13 cellular contexts compared by ENCODE assay signal in the genomic region with DNA sequence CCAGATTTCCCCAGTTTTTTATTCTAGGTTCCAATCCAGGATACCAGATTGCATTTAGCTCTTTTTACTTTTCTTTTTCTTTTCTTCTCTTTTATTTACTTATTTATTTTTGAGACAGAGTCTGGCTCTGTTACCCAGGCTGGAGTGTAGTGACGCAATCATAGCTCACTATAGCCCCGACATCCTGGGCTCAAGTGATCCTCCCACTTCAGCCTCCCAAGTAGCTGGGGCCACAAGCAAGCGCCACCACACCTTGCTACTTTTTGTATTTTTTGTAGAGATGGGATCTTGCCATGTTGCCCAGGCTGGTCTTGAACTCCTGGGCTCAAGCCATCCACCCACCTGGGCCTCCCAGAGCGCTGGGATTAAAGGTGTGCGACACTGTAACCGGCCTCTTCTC.
"Had no signal": no experiment of that assay in that cellular context is flagged by ENCODE, and none has a peak within 500 bp of the region (broad histone marks: within the 10 kb centered on the region; RNA-seq: fewer than 3 reads in every experiment).

No MANE protein-coding gene starts in this region.

- H3K4me3 ChIP-seq: dorsolateral prefrontal cortex, left lung, SK-N-MC had no signal

- H3K27ac Mint-ChIP-seq: activated naive CD8-positive, alpha-beta T cell treated with anti-CD3 and anti-CD28 coated beads, Interleukin-2, amount 10 ng/mL, durations not matched to agents 7 days and 5 days; endodermal cell; natural killer cell treated with Interleukin-12 subunit alpha and Interleukin-12 subunit beta and Interleukin-15 and Interleukin-18, amount 100 ng/mL, for 72 hours; stimulated activated memory B cell treated with anti-CD40 and anti-IgM and Interleukin-4, amounts not matched to agents 10 μg/mL and 1 μg/mL and 100 μg/mL, for 72 hours had no signal

- H3K9me3 Mint-ChIP-seq: activated naive CD8-positive, alpha-beta T cell treated with anti-CD3 and anti-CD28 coated beads, Interleukin-2, amount 10 ng/mL, durations not matched to agents 7 days and 5 days; natural killer cell treated with Interleukin-12 subunit alpha and Interleukin-12 subunit beta and Interleukin-15 and Interleukin-18, amount 100 ng/mL, for 72 hours; stimulated activated memory B cell treated with anti-CD40 and anti-IgM and Interleukin-4, amounts not matched to agents 10 μg/mL and 1 μg/mL and 100 μg/mL, for 72 hours had no signal

- H3K4me3 Mint-ChIP-seq: activated naive CD8-positive, alpha-beta T cell treated with anti-CD3 and anti-CD28 coated beads, Interleukin-2, amount 10 ng/mL, durations not matched to agents 7 days and 5 days; endodermal cell; natural killer cell treated with Interleukin-12 subunit alpha and Interleukin-12 subunit beta and Interleukin-15 and Interleukin-18, amount 100 ng/mL, for 72 hours; stimulated activated memory B cell treated with anti-CD40 and anti-IgM and Interleukin-4, amounts not matched to agents 10 μg/mL and 1 μg/mL and 100 μg/mL, for 72 hours had no signal

- DNase-seq: activated CD4-positive, CD25-positive, alpha-beta regulatory T cell treated with anti-CD3 and anti-CD28 coated beads, Interleukin-2, amount 50 U/mL, for 72 hours; activated naive CD4-positive, alpha-beta T cell; activated naive CD8-positive, alpha-beta T cell treated with anti-CD3 and anti-CD28 coated beads, Interleukin-2, amount 10 ng/mL, durations not matched to agents 7 days and 5 days; anterior cingulate cortex; dorsolateral prefrontal cortex; endodermal cell; left lung; nucleus accumbens; substantia nigra; T-helper 9 cell had no signal

- H3K27ac ChIP-seq: left lung, SK-N-MC had no signal

- ATAC-seq: left lung; natural killer cell treated with Interleukin-12 subunit alpha and Interleukin-12 subunit beta and Interleukin-15 and Interleukin-18, amount 100 ng/mL, for 72 hours; stimulated activated memory B cell treated with anti-CD40 and anti-IgM and Interleukin-4, amounts not matched to agents 10 μg/mL and 1 μg/mL and 100 μg/mL, for 72 hours had no signal

- H3K36me3 Mint-ChIP-seq: natural killer cell treated with Interleukin-12 subunit alpha and Interleukin-12 subunit beta and Interleukin-15 and Interleukin-18, amount 100 ng/mL, for 72 hours had no signal

- H3K27me3 ChIP-seq: dorsolateral prefrontal cortex, left lung had no signal

- H3K9me3 ChIP-seq: left lung had no signal

- H3K27me3 Mint-ChIP-seq: activated naive CD8-positive, alpha-beta T cell treated with anti-CD3 and anti-CD28 coated beads, Interleukin-2, amount 10 ng/mL, durations not matched to agents 7 days and 5 days; natural killer cell treated with Interleukin-12 subunit alpha and Interleukin-12 subunit beta and Interleukin-15 and Interleukin-18, amount 100 ng/mL, for 72 hours; stimulated activated memory B cell treated with anti-CD40 and anti-IgM and Interleukin-4, amounts not matched to agents 10 μg/mL and 1 μg/mL and 100 μg/mL, for 72 hours had no signal

- H3K4me1 Mint-ChIP-seq: endodermal cell had no signal
